Comparison of ENCODE assay signal across 22 cellular contexts in the genomic region with DNA sequence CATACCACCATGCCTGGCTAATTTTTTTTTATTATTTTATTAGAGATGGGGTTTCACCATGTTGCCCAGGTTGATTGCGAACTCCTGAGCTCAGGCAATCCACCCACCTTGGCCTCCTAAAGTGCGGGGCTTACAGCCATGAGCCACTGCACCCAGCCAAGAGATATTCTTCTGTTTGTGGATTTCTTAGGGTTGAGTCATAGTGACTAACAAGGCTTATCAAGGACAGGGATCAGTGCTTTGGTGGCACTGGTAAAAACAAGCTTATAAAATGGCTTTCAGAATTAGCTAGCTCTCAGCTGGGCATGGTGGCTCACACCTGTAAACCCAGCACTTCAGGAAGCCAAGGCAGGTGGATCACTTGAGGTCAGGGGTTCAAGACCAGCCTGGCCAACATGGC.
A peak's percentile ranks its signal among the peaks of the same experiment; 100 is the strongest.
DNase-seq lines count a peak whose midpoint lies in the region; ATAC-seq and TF ChIP-seq lines count a peak whose summit lies in the region.
"Had no signal": no experiment of that assay in that cellular context is flagged by ENCODE, and none has a peak within 500 bp of the region (broad histone marks: within the 10 kb centered on the region; RNA-seq: fewer than 3 reads in every experiment).

No MANE protein-coding gene starts in this region.

- H3K36me3 ChIP-seq in adipocyte (ENCODE audit: control insufficient read depth, insufficient read depth, low read length, severe bottlenecking) (no peaks in the 10 kb centered on the region), esophagus muscularis mucosa (no peaks in the 10 kb centered on the region)
- H3K36me3 ChIP-seq: Peyer's patch, uterus had no signal

- DNase-seq in activated CD4-positive, alpha-beta T cell treated with anti-CD3 and anti-CD28 coated beads for 48 hours: peak; percentile 5
- no peak for DNase-seq in activated CD4-positive, alpha-beta T cell treated with anti-CD3 and anti-CD28 coated beads, Interleukin-2, amount 50 U/mL, for 4 hours
- DNase-seq in LoVo (ENCODE audit: low spot score) (peak; percentile 75), adipocyte (ENCODE audit: low read depth) (peak; percentile 2), renal cortical epithelial cell (ENCODE audit: low read depth) (peak; percentile 2), esophagus muscularis mucosa (ENCODE audit: extremely low spot score) (no peak)
- no peak for DNase-seq in activated effector memory CD4-positive, alpha-beta T cell treated with anti-CD3 and anti-CD28 coated beads, Interleukin-2, amount 50 U/mL, for 16 hours
- DNase-seq: activated B cell treated with CpG ODN at 0.5 μM for 24 hours; CD8-positive, alpha-beta memory T cell; dermis blood vessel endothelial cell; erythroblast; GOT3; islet precursor cell; mesenchymal stem cell; NCI-H69; Peyer's patch; psoas muscle; stimulated activated naive CD8-positive, alpha-beta T cell treated with anti-CD3 and anti-CD28 coated beads, Interleukin-15, amount 100 ng/mL, for 72 hours; T-cell; uterus had no signal

- no peak for TF ChIP-seq POLR2A in esophagus muscularis mucosa (IDR thresholded peaks at IDR 0.05; ENCODE audit: low read depth)

- no peak overlapping the region for H3K9ac ChIP-seq in adipocyte (ENCODE audit: low read length)

- no peak overlapping the region for H3K4me3 ChIP-seq in adipocyte (ENCODE audit: low read length)
- no peak overlapping the region for H3K4me3 ChIP-seq in esophagus muscularis mucosa
- H3K4me3 ChIP-seq: Peyer's patch, psoas muscle, uterus had no signal

- 84% methylated on average over 2 of the region's 2 CpGs for WGBS in esophagus muscularis mucosa

- H3K4me1 ChIP-seq in adipocyte (ENCODE audit: control insufficient read depth, insufficient read depth, low read length): peaks cover 18% of the 10 kb centered on the region
- no peaks in the 10 kb centered on the region for H3K4me1 ChIP-seq in esophagus muscularis mucosa
- H3K4me1 ChIP-seq: Peyer's patch, psoas muscle, uterus had no signal

- intact Hi-C loops in esophagus muscularis mucosa (cut with DNase I): no loop called here

- no peak for TF ChIP-seq CTCF in esophagus muscularis mucosa (IDR thresholded peaks at IDR 0.05)

- no peak for ATAC-seq in GM18868 (IDR thresholded peaks at IDR 0.05; ENCODE audit: unreplicated experiment)
- ATAC-seq: natural killer cell treated with Interleukin-12 subunit alpha and Interleukin-12 subunit beta and Interleukin-15 and Interleukin-18, amount 100 ng/mL, for 72 hours; psoas muscle; stimulated activated naive CD8-positive, alpha-beta T cell treated with anti-CD3 and anti-CD28 coated beads, Interleukin-15, amount 100 ng/mL, for 72 hours; T-cell had no signal

- TF ChIP-seq EP300 in esophagus muscularis mucosa (IDR thresholded peaks at IDR 0.05): no peak

- no peaks in the 10 kb centered on the region for H3K9me3 ChIP-seq in adipocyte (ENCODE audit: control insufficient read depth, low read length)
- no peaks in the 10 kb centered on the region for H3K9me3 ChIP-seq in esophagus muscularis mucosa
- H3K9me3 ChIP-seq: Peyer's patch, psoas muscle, uterus had no signal

- H3K27ac ChIP-seq in esophagus muscularis mucosa (replicated peaks in 1 of 4): no peak overlapping the region
- H3K27ac ChIP-seq: Peyer's patch, psoas muscle, uterus had no signal

- H3K27me3 ChIP-seq in adipocyte (replicated peaks; ENCODE audit: control insufficient read depth, insufficient read depth, low read length): no peaks in the 10 kb centered on the region
- peaks cover 0 to 25% (median 0%) of the 10 kb centered on the region in 4 donors for H3K27me3 ChIP-seq in esophagus muscularis mucosa
- H3K27me3 ChIP-seq: Peyer's patch, uterus had no signal

Comparison
In these comparisons a context has a peak if more than half of its experiments do, and no peak if none do; other contexts are left out.
1. DNase-seq: peak in activated CD4-positive, alpha-beta T cell treated with anti-CD3 and anti-CD28 coated beads for 48 hours (single experiment), LoVo (single experiment), adipocyte (single experiment) and renal cortical epithelial cell (single experiment); none in activated CD4-positive, alpha-beta T cell treated with anti-CD3 and anti-CD28 coated beads, Interleukin-2, amount 50 U/mL, for 4 hours (0 of 2), esophagus muscularis mucosa (single experiment) and activated effector memory CD4-positive, alpha-beta T cell treated with anti-CD3 and anti-CD28 coated beads, Interleukin-2, amount 50 U/mL, for 16 hours (single experiment).